1 cellular context compared by ENCODE assay signal in genomic region chr2:15407666-15408065, GRCh38.
TF ChIP-seq lines count a peak whose summit lies in the region.

No MANE protein-coding gene starts in this region.

TF ChIP-seq in HepG2, 621 proteins besides CTCF, POLR2A, EP300 and RAD21 (continued from another document):
- no peak for TF ChIP-seq STAT5B (CRISPR knock-in tag; IDR thresholded peaks at IDR 0.05)
TF ChIP-seq in HepG2: peak in this region for 2.
